Comparison of ENCODE assay signal across 8 cellular contexts in genomic region chr10:30435499-30436117, GRCh38. TPM values are rescaled to one million over a fixed set of nuclear protein-coding genes. Genes with fewer than 3 reads are reported as not detected.
A peak's percentile ranks its signal among the peaks of the same experiment; 100 is the strongest.
DNase-seq lines count a peak whose midpoint lies in the region; ATAC-seq and TF ChIP-seq lines count a peak whose summit lies in the region.
"Not testable (repeated sequence)": the region's sequence is repeated elsewhere in the genome, so short reads cannot be mapped to it uniquely, and the experiment has no call there.

No MANE protein-coding gene starts in this region.

- H3K9me3 Mint-ChIP-seq in activated CD8-positive, alpha-beta memory T cell treated with anti-CD3 and anti-CD28 coated beads, Interleukin-2, amount 10 ng/mL, durations not matched to agents 7 days and 5 days (ENCODE audit: low read depth): not testable (repeated sequence)

- DNase-seq in ELR (ENCODE audit: low read depth) (peak; percentile 10), cardiac fibroblast (ENCODE audit: low read depth in 2 of 2) (peak in 1 of 2 donors; percentile 36), foreskin fibroblast (peak in 1 of 2 donors; percentile 26), mesenchymal stem cell (peak; percentile 33), upper lobe of left lung (peak in 1 of 2 donors; percentile 61)
- not testable (repeated sequence) for DNase-seq in NT2/D1 (ENCODE audit: low read depth, low spot score); activated CD8-positive, alpha-beta memory T cell treated with anti-CD3 and anti-CD28 coated beads, Interleukin-2, amount 10 ng/mL, durations not matched to agents 7 days and 5 days; psoas muscle

- not testable (repeated sequence) for H3K23ac ChIP-seq in mesenchymal stem cell (ENCODE audit: low read length in 2 of 2)

- H3K18ac ChIP-seq in mesenchymal stem cell (ENCODE audit: low read depth in 1 of 2, low read length in 2 of 2): not testable (repeated sequence)

- peak overlapping the region; percentile 96 for H3K4me2 ChIP-seq in mesenchymal stem cell (ENCODE audit: low read length, poor library complexity, severe bottlenecking)

- not testable (repeated sequence) for H3K27me3 ChIP-seq in NT2/D1 (ENCODE audit: insufficient read depth, insufficient read length); mesenchymal stem cell (ENCODE audit: control insufficient read depth in 1 of 2, insufficient read depth in 1 of 2, low read length in 2 of 2); psoas muscle (ENCODE audit: insufficient read depth in 3 of 3, low read length in 2 of 3); upper lobe of left lung

- H3K27ac Mint-ChIP-seq in activated CD8-positive, alpha-beta memory T cell treated with anti-CD3 and anti-CD28 coated beads, Interleukin-2, amount 10 ng/mL, durations not matched to agents 7 days and 5 days: peak overlapping the region; percentile 95

- H2AK5ac ChIP-seq in mesenchymal stem cell (ENCODE audit: low read length, severe bottlenecking): not testable (repeated sequence)

- not testable (repeated sequence) for TF ChIP-seq CTCF in cardiac fibroblast (IDR thresholded peaks at IDR 0.05; ENCODE audit: low read depth, low read length); foreskin fibroblast (IDR thresholded peaks at IDR 0.05; ENCODE audit: low read depth, low read length); psoas muscle (IDR thresholded peaks at IDR 0.05); upper lobe of left lung (IDR thresholded peaks at IDR 0.05)

- H3K9me3 ChIP-seq in NT2/D1 (ENCODE audit: insufficient read depth, low read length); mesenchymal stem cell (ENCODE audit: control insufficient read depth, low read length); psoas muscle; upper lobe of left lung: not testable (repeated sequence)

- TF ChIP-seq POLR2A in upper lobe of left lung (IDR thresholded peaks at IDR 0.05): not testable (repeated sequence)

- not testable (repeated sequence) for H3K79me1 ChIP-seq in mesenchymal stem cell (replicated peaks; ENCODE audit: low read length, poor library complexity, severe bottlenecking)

- H3K4me3 Mint-ChIP-seq in activated CD8-positive, alpha-beta memory T cell treated with anti-CD3 and anti-CD28 coated beads, Interleukin-2, amount 10 ng/mL, durations not matched to agents 7 days and 5 days: peak overlapping the region; percentile 95

- CTCF ChIA-PET in activated CD8-positive, alpha-beta memory T cell treated with anti-CD3 and anti-CD28 coated beads, Interleukin-2, amount 10 ng/mL, durations not matched to agents 7 days and 5 days (lab: Charles Lee): interaction anchor here (0.8 to 11.3 kb wide), 10 partner anchors 8 to 95 kb away, joined by 3 to 119 read pairs (median 5); no protein-coding TSS in a partner anchor

- H4K91ac ChIP-seq in mesenchymal stem cell (ENCODE audit: low read length): not testable (repeated sequence)

- H3K9ac ChIP-seq in NT2/D1 (ENCODE audit: insufficient read length, low read depth) (peak overlapping the region; percentile 84), mesenchymal stem cell (ENCODE audit: low read length) (peak overlapping the region; percentile 94)

- not testable (repeated sequence) for H2BK120ac ChIP-seq in mesenchymal stem cell (ENCODE audit: low read depth, low read length)

- not testable (repeated sequence) for H2BK15ac ChIP-seq in mesenchymal stem cell (ENCODE audit: low read depth, poor library complexity, severe bottlenecking)

- not testable (repeated sequence) for H2AFZ ChIP-seq in mesenchymal stem cell (ENCODE audit: low read depth, low read length)

- peak overlapping the region in 1 of 2 experiments; percentile 40 for H3K14ac ChIP-seq in mesenchymal stem cell (ENCODE audit: low read length in 2 of 2)

- 59% methylated on average over 14 of the region's 15 CpGs for WGBS in mesenchymal stem cell
- 74 to 81% (median 79%) methylated on average over 15 of the region's 15 CpGs for WGBS in psoas muscle, 3 donors
- WGBS in upper lobe of left lung, 2 donors: 52 to 58% methylated on average over 15 of the region's 15 CpGs

- H3K36me3 ChIP-seq in NT2/D1 (ENCODE audit: insufficient read depth, insufficient read length, low read length) (peaks cover 28% of the 10 kb centered on the region), mesenchymal stem cell (ENCODE audit: control insufficient read depth in 1 of 2, insufficient read depth in 2 of 2, low read depth in 1 of 2, low read length in 2 of 2) (peaks cover 0 to 30% of the 10 kb centered on the region in 2 experiments), psoas muscle (ENCODE audit: insufficient read depth in 1 of 2, low read depth in 1 of 2) (peaks cover 3 to 15% of the 10 kb centered on the region in 2 donors), upper lobe of left lung (peaks cover 2 to 37% (median 13%) of the 10 kb centered on the region in 4 donors)

- intact Hi-C loops in psoas muscle (cut with DNase I): loop anchor here in 1 of 2 donors (5.0 kb wide), 1 partner anchor 77 kb away; no protein-coding TSS in a partner anchor

- H3K36me3 Mint-ChIP-seq in activated CD8-positive, alpha-beta memory T cell treated with anti-CD3 and anti-CD28 coated beads, Interleukin-2, amount 10 ng/mL, durations not matched to agents 7 days and 5 days: peaks cover 53% of the 10 kb centered on the region

- H3K27me3 Mint-ChIP-seq in activated CD8-positive, alpha-beta memory T cell treated with anti-CD3 and anti-CD28 coated beads, Interleukin-2, amount 10 ng/mL, durations not matched to agents 7 days and 5 days: not testable (repeated sequence)

- H3K27ac ChIP-seq in mesenchymal stem cell (ENCODE audit: low read length, poor library complexity, severe bottlenecking): not testable (repeated sequence)
- H3K27ac ChIP-seq in psoas muscle: peak overlapping the region; percentile 90
- H3K27ac ChIP-seq in upper lobe of left lung: peak overlapping the region; percentile 97 to 100 (median 98)

- H3K4me1 ChIP-seq in NT2/D1 (ENCODE audit: insufficient read depth, insufficient read length): not testable (repeated sequence)
- H3K4me1 ChIP-seq in mesenchymal stem cell (ENCODE audit: control insufficient read depth, insufficient read depth, low read depth, low read length) (peaks cover 11% of the 10 kb centered on the region), psoas muscle (peaks cover 53% of the 10 kb centered on the region), upper lobe of left lung (peaks cover 40 to 79% (median 65%) of the 10 kb centered on the region in 4 donors)

- H3K4me3 ChIP-seq in NT2/D1 (ENCODE audit: insufficient read length, low read depth) (peak overlapping the region; percentile 65), cardiac fibroblast (replicated peaks in 1 of 2; ENCODE audit: low read depth in 2 of 2, low read length in 2 of 2) (peak overlapping the region; percentile 82 to 93), foreskin fibroblast (ENCODE audit: low read depth in 1 of 2, low read length in 2 of 2) (peak overlapping the region; percentile 77 to 80), mesenchymal stem cell (ENCODE audit: insufficient read depth in 1 of 2, low read depth in 1 of 2, low read length in 2 of 2) (peak overlapping the region; percentile 57 to 83), psoas muscle (peak overlapping the region; percentile 93), upper lobe of left lung (peak overlapping the region; percentile 73 to 96 (median 80))

- not testable (repeated sequence) for TF ChIP-seq EP300 in upper lobe of left lung (IDR thresholded peaks at IDR 0.05)

- H4K8ac ChIP-seq in mesenchymal stem cell (ENCODE audit: low read length): not testable (repeated sequence)

- not testable (repeated sequence) for H2BK12ac ChIP-seq in mesenchymal stem cell (ENCODE audit: low read length in 2 of 2)

- H3K4ac ChIP-seq in mesenchymal stem cell (ENCODE audit: low read depth in 1 of 2, low read length in 2 of 2): not testable (repeated sequence)

- peaks cover 60% of the 10 kb centered on the region for H3K4me1 Mint-ChIP-seq in activated CD8-positive, alpha-beta memory T cell treated with anti-CD3 and anti-CD28 coated beads, Interleukin-2, amount 10 ng/mL, durations not matched to agents 7 days and 5 days

- not testable (repeated sequence) for H2BK5ac ChIP-seq in mesenchymal stem cell (ENCODE audit: low read depth, low read length, poor library complexity, severe bottlenecking)

- ATAC-seq in activated CD8-positive, alpha-beta memory T cell treated with anti-CD3 and anti-CD28 coated beads, Interleukin-2, amount 10 ng/mL, durations not matched to agents 7 days and 5 days; psoas muscle; upper lobe of left lung (ENCODE audit: low FRiP score in 2 of 2): not testable (repeated sequence)

RNA-seq across cellular contexts. Expression of gene MAP3K8, which starts 1.6 kb away (rescaled TPM):
- 10 to 100 TPM; 54.5 to 56.8 TPM for total RNA-seq in activated CD8-positive, alpha-beta memory T cell treated with anti-CD3 and anti-CD28 coated beads, Interleukin-2, amount 10 ng/mL, durations not matched to agents 7 days and 5 days
- polyA plus RNA-seq in mesenchymal stem cell (2013, experiment 1 of 2): 9.7 TPM
- 9.5 TPM for polyA plus RNA-seq in mesenchymal stem cell (2013, experiment 2 of 2)
- total RNA-seq in psoas muscle: 1 to 10 TPM; 3.0 to 8.3 (median 4.6) TPM
- polyA plus RNA-seq in psoas muscle: 1 to 10 TPM; 2.4 to 4.4 (median 3.9) TPM
- total RNA-seq in upper lobe of left lung: 10 to 100 TPM; 32.5 to 71.2 (median 42.8) TPM
